13 cellular contexts compared by ENCODE assay signal in genomic region chr1:181430015-181430657, GRCh38. TPM values are rescaled to one million over a fixed set of nuclear protein-coding genes. Genes with fewer than 3 reads are reported as not detected.
DNase-seq lines count a peak whose midpoint lies in the region; ATAC-seq and TF ChIP-seq lines count a peak whose summit lies in the region.
"Had no signal": no experiment of that assay in that cellular context is flagged by ENCODE, and none has a peak within 500 bp of the region (broad histone marks: within the 10 kb centered on the region; RNA-seq: fewer than 3 reads in every experiment).

No MANE protein-coding gene starts in this region.

- no peak overlapping the region for H3K27ac Mint-ChIP-seq in neural progenitor cell
- H3K27ac Mint-ChIP-seq in GM23338: no peak overlapping the region
- H3K27ac Mint-ChIP-seq: CD8-positive, alpha-beta T cell; type B pancreatic cell had no signal

- peaks cover 14% of the 10 kb centered on the region for H3K4me1 ChIP-seq in neural progenitor cell
- H3K4me1 ChIP-seq in esophagus muscularis mucosa: peaks cover 0 to 1% (median under 1%) of the 10 kb centered on the region in 4 donors
- H3K4me1 ChIP-seq in GM23338 (ENCODE audit: insufficient read depth): no peaks in the 10 kb centered on the region

- H3K4me3 Mint-ChIP-seq in neural progenitor cell: no peak overlapping the region
- H3K4me3 Mint-ChIP-seq in GM23338: no peak overlapping the region
- H3K4me3 Mint-ChIP-seq: CD8-positive, alpha-beta T cell; type B pancreatic cell had no signal

- H3K4me2 ChIP-seq in neural progenitor cell (no peak overlapping the region), GM23338 (no peak overlapping the region)

- TF ChIP-seq CTCF in neural progenitor cell (IDR thresholded peaks at IDR 0.05) (no peak), esophagus muscularis mucosa (IDR thresholded peaks at IDR 0.05) (no peak), GM23338 (conservative IDR thresholded peaks at IDR 0.05; ENCODE audit: low read depth in 2 of 2) (no peak)

- H4K20me1 ChIP-seq in neural progenitor cell (ENCODE audit: low read depth): no peaks in the 10 kb centered on the region
- H4K20me1 ChIP-seq in GM23338 (replicated peaks; ENCODE audit: insufficient read depth): no peaks in the 10 kb centered on the region

- H3K9me3 ChIP-seq in neural progenitor cell (ENCODE audit: low read depth): no peaks in the 10 kb centered on the region
- no peaks in the 10 kb centered on the region for H3K9me3 ChIP-seq in esophagus muscularis mucosa

- intact Hi-C loops in esophagus muscularis mucosa (cut with DNase I): no loop called here

- peaks cover 14% of the 10 kb centered on the region for H3K27me3 ChIP-seq in neural progenitor cell
- peaks cover 0 to 27% (median 0%) of the 10 kb centered on the region in 4 donors for H3K27me3 ChIP-seq in esophagus muscularis mucosa
- H3K27me3 ChIP-seq in GM23338 (ENCODE audit: insufficient read depth): no peaks in the 10 kb centered on the region

- H3K27ac ChIP-seq in neural progenitor cell (no peak overlapping the region), esophagus muscularis mucosa (replicated peaks in 1 of 4) (no peak overlapping the region), GM23338 (ENCODE audit: low read depth) (no peak overlapping the region)
- H3K27ac ChIP-seq: cardiac muscle cell had no signal

- H3K36me3 Mint-ChIP-seq in neural progenitor cell: no peaks in the 10 kb centered on the region
- no peaks in the 10 kb centered on the region; the same call in 2 of the 3 replicates for H3K36me3 Mint-ChIP-seq in GM23338 (ENCODE audit: low read depth)
- H3K36me3 Mint-ChIP-seq: CD8-positive, alpha-beta T cell; type B pancreatic cell had no signal

- H3K4me1 Mint-ChIP-seq in neural progenitor cell: peaks cover under 1% of the 10 kb centered on the region
- H3K4me1 Mint-ChIP-seq in GM23338: peaks cover 4% of the 10 kb centered on the region

- H3K79me2 ChIP-seq in neural progenitor cell (ENCODE audit: low read depth): no peaks in the 10 kb centered on the region
- H3K79me2 ChIP-seq in GM23338 (replicated peaks; ENCODE audit: insufficient read depth): no peaks in the 10 kb centered on the region

- H3K27me3 Mint-ChIP-seq in neural progenitor cell (ENCODE audit: insufficient read depth, low read depth): peaks cover 5% of the 10 kb centered on the region
- peaks cover 7% of the 10 kb centered on the region for H3K27me3 Mint-ChIP-seq in GM23338 (ENCODE audit: insufficient read depth, low read depth, poor library complexity)

- H2AFZ ChIP-seq in neural progenitor cell (replicated peaks) (peak overlapping the region; percentile 95), GM23338 (no peak overlapping the region)

- no peaks in the 10 kb centered on the region for H3K9me2 ChIP-seq in GM23338 (ENCODE audit: insufficient read depth)

- ATAC-seq in GM18519 (IDR thresholded peaks at IDR 0.05; ENCODE audit: low FRiP score, unreplicated experiment) (peak; percentile 60), GM21825 (IDR thresholded peaks at IDR 0.05; ENCODE audit: unreplicated experiment) (peak; percentile 80), HG03575 (IDR thresholded peaks at IDR 0.05; ENCODE audit: extremely low read depth, insufficient number of reproducible peaks, low FRiP score, unreplicated experiment) (peak; percentile 42), GM23338 (no peak)
- ATAC-seq: CD8-positive, alpha-beta T cell had no signal

- no peaks in the 10 kb centered on the region for H3K36me3 ChIP-seq in neural progenitor cell
- no peaks in the 10 kb centered on the region for H3K36me3 ChIP-seq in esophagus muscularis mucosa
- H3K36me3 ChIP-seq in GM23338 (ENCODE audit: insufficient read depth): no peaks in the 10 kb centered on the region
- H3K36me3 ChIP-seq: cardiac muscle cell had no signal

- WGBS in esophagus muscularis mucosa: 75% methylated on average over 8 of the region's 8 CpGs

- TF ChIP-seq POLR2A in esophagus muscularis mucosa (IDR thresholded peaks at IDR 0.05; ENCODE audit: low read depth): no peak

- H3K9me3 Mint-ChIP-seq in neural progenitor cell: no peaks in the 10 kb centered on the region
- H3K9me3 Mint-ChIP-seq in GM23338: peaks cover 2% of the 10 kb centered on the region; the same call in 1 of the 3 replicates
- H3K9me3 Mint-ChIP-seq: CD8-positive, alpha-beta T cell; type B pancreatic cell had no signal

- H3F3A ChIP-seq in neural progenitor cell (ENCODE audit: low read depth) (no peaks in the 10 kb centered on the region), GM23338 (replicated peaks; ENCODE audit: low read depth) (no peaks in the 10 kb centered on the region)

- H3K4me3 ChIP-seq in neural progenitor cell (no peak overlapping the region), esophagus muscularis mucosa (no peak overlapping the region), GM23338 (no peak overlapping the region)
- H3K4me3 ChIP-seq: cardiac muscle cell had no signal

- DNase-seq in neural progenitor cell (ENCODE audit: low spot score): no peak
- DNase-seq in esophagus muscularis mucosa (ENCODE audit: extremely low spot score): no peak
- DNase-seq in iPS-NIHi11 (ENCODE audit: low spot score): no peak
- DNase-seq in GM23338 (ENCODE audit: low spot score): no peak
- DNase-seq in stimulated activated naive CD4-positive, alpha-beta T cell (lab: John Stamatoyannopoulos, UW): no peak
- DNase-seq: CD8-positive, alpha-beta T cell; NCI-H526 treated with DMSO at 0.1 percent for 48 hours had no signal

- H3K9ac ChIP-seq in neural progenitor cell: no peak overlapping the region

- no peak for TF ChIP-seq EP300 in esophagus muscularis mucosa (IDR thresholded peaks at IDR 0.05)

TF ChIP-seq in GM23338, 12 proteins besides CTCF, POLR2A, EP300 and RAD21 (continues in another document):
- TF ChIP-seq JUNB (IDR thresholded peaks at IDR 0.05; ENCODE audit: unreplicated experiment) (no peak), STAT1 (IDR thresholded peaks at IDR 0.05; ENCODE audit: unreplicated experiment) (no peak), CREB1 (CRISPR knock-in tag; IDR thresholded peaks at IDR 0.05; ENCODE audit: low read depth) (no peak), ZNF331 (CRISPR knock-in tag; IDR thresholded peaks at IDR 0.05; ENCODE audit: low read depth) (no peak), ZNF462 (CRISPR knock-in tag; IDR thresholded peaks at IDR 0.05) (no peak), NANOG (IDR thresholded peaks at IDR 0.05; ENCODE audit: borderline replicate concordance) (no peak), ZNF114 (CRISPR knock-in tag; IDR thresholded peaks at IDR 0.05) (no peak)

RNA-seq across cellular contexts. Expression of gene CACNA1E, which starts 53.2 kb away (rescaled TPM):
- total RNA-seq in neural progenitor cell (ENCODE audit: low replicate concordance) (2.1 TPM in 2 replicates), esophagus muscularis mucosa (under 1 TPM; under 0.01 to 0.66 (median 0.25) TPM)
- 1.1 and 2.0 TPM in 2 replicates for total RNA-seq in GM23338 (2014; rRNA removed; shearing (Covaris generic))
- polyA plus RNA-seq in GM23338 (2016; fragmentation: Nextera tagmentation; extraction: Ambion mirVana): 0.12 and 0.32 TPM in 2 replicates
- total RNA-seq: CD8-positive, alpha-beta T cell; glomerular endothelial cell had no signal
- polyA plus RNA-seq: cardiac muscle cell had no signal
